In genomic region chr20:2519115-2519815, GRCh38 we compare ENCODE assay signal across 22 cellular contexts. TPM values are rescaled to one million over a fixed set of nuclear protein-coding genes. Genes with fewer than 3 reads are reported as not detected.
DNase-seq lines count a peak whose midpoint lies in the region; ATAC-seq and TF ChIP-seq lines count a peak whose summit lies in the region.
"Had no signal": no experiment of that assay in that cellular context is flagged by ENCODE, and none has a peak within 500 bp of the region (broad histone marks: within the 10 kb centered on the region; RNA-seq: fewer than 3 reads in every experiment).

No MANE protein-coding gene starts in this region.

- no peak for TF ChIP-seq CTCF in cardiac fibroblast (IDR thresholded peaks at IDR 0.05; ENCODE audit: low read depth, low read length)
- no peak for TF ChIP-seq CTCF in fibroblast of villous mesenchyme (IDR thresholded peaks at IDR 0.05; ENCODE audit: insufficient read depth, low read depth, low read length)

- no peak for ATAC-seq in HG02763 (IDR thresholded peaks at IDR 0.05; ENCODE audit: unreplicated experiment)
- ATAC-seq: left ventricle myocardium superior had no signal

- H2AFZ ChIP-seq in ACC112 (ENCODE audit: low read length, unreplicated experiment) = peak overlapping the region; percentile 2

- H3K79me2 ChIP-seq in ACC112 (ENCODE audit: control insufficient read depth, insufficient read depth, low read length, unreplicated experiment) = no peaks in the 10 kb centered on the region

- H3K36me3 ChIP-seq in ACC112 (ENCODE audit: insufficient read depth, low read length) = no peaks in the 10 kb centered on the region
- H3K36me3 ChIP-seq: esophagus squamous epithelium, vagina had no signal

- H3K4me3 ChIP-seq in ACC112 (ENCODE audit: low read depth, low read length) (peak overlapping the region; percentile 11; the same call in 1 of the 2 replicates), cardiac fibroblast (replicated peaks in 1 of 2; ENCODE audit: low read depth in 2 of 2, low read length in 2 of 2) (no peak overlapping the region), fibroblast of villous mesenchyme (ENCODE audit: low read depth, low read length) (no peak overlapping the region)
- H3K4me3 ChIP-seq: esophagus squamous epithelium, testis, vagina had no signal

- no peaks in the 10 kb centered on the region for H3K27me3 ChIP-seq in ACC112 (ENCODE audit: insufficient read depth, low read length)
- H3K27me3 ChIP-seq: testis, vagina had no signal

- peak overlapping the region; percentile 38 for H3K27ac ChIP-seq in ACC112 (ENCODE audit: low read depth, low read length)
- H3K27ac ChIP-seq: esophagus squamous epithelium, RWPE1, testis, vagina had no signal

- peaks cover 26% of the 10 kb centered on the region for H3K4me1 ChIP-seq in ACC112 (ENCODE audit: control insufficient read depth, insufficient read depth, low read length, unreplicated experiment)
- H3K4me1 ChIP-seq: testis had no signal

- DNase-seq in EL (peak; percentile 55), cardiac fibroblast (ENCODE audit: low read depth in 2 of 2) (peak; percentile 78 to 81), fibroblast of villous mesenchyme (ENCODE audit: low read depth) (peak; percentile 43), glomerular visceral epithelial cell (ENCODE audit: extremely low spot score) (no peak), SKM-1 treated with dmso at 0.1 percent for 144 hours (lab: John Stamatoyannopoulos, UW; ENCODE audit: unreplicated experiment) (no peak)
- DNase-seq: activated CD4-positive, alpha-beta T cell treated with anti-CD3 and anti-CD28 coated beads for 1 hour; CD4-positive, alpha-beta memory T cell; esophagus squamous epithelium; H9; KG1; left ventricle myocardium superior; midbrain; NCI-H187; NCI-H2227 treated with DMSO at 0.1 percent for 48 hours; NCI-H748 treated with DMSO at 0.1 percent for 48 hours; testis had no signal

RNA-seq across cellular contexts. Expression of gene ZNF343, which starts 10.6 kb away (rescaled TPM):
- total RNA-seq in fibroblast of villous mesenchyme = 10.4 and 11.3 TPM in 2 replicates

RNA-seq across cellular contexts. Expression of gene TMC2, which starts 17.1 kb away (rescaled TPM):
- not detected in 2 replicates for total RNA-seq in fibroblast of villous mesenchyme
- total RNA-seq: CD4-positive, alpha-beta memory T cell; chondrocyte; H9; neural crest cell; vagina had no signal

RNA-seq across cellular contexts. Expression of gene SNRPB, which starts 48.7 kb away (rescaled TPM):
- total RNA-seq in fibroblast of villous mesenchyme = 146 and 153 TPM in 2 replicates

Comparison
In these comparisons a context has a peak if more than half of its experiments do, and no peak if none do; other contexts are left out.
1. DNase-seq: peak in EL (single experiment), cardiac fibroblast (2 of 2) and fibroblast of villous mesenchyme (single experiment); none in glomerular visceral epithelial cell (single experiment) and SKM-1 treated with dmso at 0.1 percent for 144 hours (single experiment).